In genomic region chr9:88011005-88011766, GRCh38 we compare ENCODE assay signal across 10 cellular contexts. TPM values are rescaled to one million over a fixed set of nuclear protein-coding genes. Genes with fewer than 3 reads are reported as not detected.
DNase-seq lines count a peak whose midpoint lies in the region; TF ChIP-seq lines count a peak whose summit lies in the region.
"Had no signal": no experiment of that assay in that cellular context is flagged by ENCODE, and none has a peak within 500 bp of the region (broad histone marks: within the 10 kb centered on the region; RNA-seq: fewer than 3 reads in every experiment).

No MANE protein-coding gene starts in this region.

- H3K27me3 ChIP-seq in KMS-11 (ENCODE audit: insufficient read depth, low read depth): no peaks in the 10 kb centered on the region
- no peaks in the 10 kb centered on the region for H3K27me3 ChIP-seq in right atrium auricular region
- peaks cover 0 to 15% (median 0%) of the 10 kb centered on the region in 3 donors for H3K27me3 ChIP-seq in stomach

- H3K9me3 Mint-ChIP-seq in nephron: peaks cover 3% of the 10 kb centered on the region
- H3K9me3 Mint-ChIP-seq: stimulated activated naive B cell treated with anti-CD40 and anti-IgM and Interleukin-4, amounts not matched to agents 10 μg/mL and 1 μg/mL and 100 μg/mL, for 72 hours had no signal

- no peak for TF ChIP-seq EP300 in stomach (IDR thresholded peaks at IDR 0.05)

- no peak overlapping the region for H3K27ac Mint-ChIP-seq in nephron
- H3K27ac Mint-ChIP-seq: stimulated activated naive B cell treated with anti-CD40 and anti-IgM and Interleukin-4, amounts not matched to agents 10 μg/mL and 1 μg/mL and 100 μg/mL, for 72 hours had no signal

- no peak overlapping the region for H3K9ac ChIP-seq in KMS-11

- no peaks in the 10 kb centered on the region for H4K20me1 ChIP-seq in KMS-11 (ENCODE audit: insufficient read depth)

- no peak for TF ChIP-seq POLR2A in stomach (IDR thresholded peaks at IDR 0.05)

- intact Hi-C loops in stomach (cut with DNase I; ENCODE audit: low total_unique reads): no loop called here

- H3K27ac ChIP-seq in KMS-11 (peak overlapping the region; percentile 8; the same call in 1 of the 2 replicates), right atrium auricular region (no peak overlapping the region), stomach (no peak overlapping the region)
- H3K27ac ChIP-seq: skin epidermis had no signal

- H3K4me1 Mint-ChIP-seq in nephron: peaks cover 5% of the 10 kb centered on the region

- no peak overlapping the region for H2AFZ ChIP-seq in KMS-11 (ENCODE audit: low read depth)

- TF ChIP-seq CTCF in KMS-11 (conservative IDR thresholded peaks at IDR 0.05; ENCODE audit: low read depth, low read length): peak; percentile 49
- TF ChIP-seq CTCF in nephron (IDR thresholded peaks at IDR 0.05; ENCODE audit: unreplicated experiment in 3 of 3): peak; percentile 35 to 54 (median 43)
- no peak for TF ChIP-seq CTCF in right atrium auricular region (IDR thresholded peaks at IDR 0.05)
- TF ChIP-seq CTCF in stomach (IDR thresholded peaks at IDR 0.05): peak in 2 of 7 experiments; percentile 9 to 10

- H3K4me1 ChIP-seq in KMS-11 (ENCODE audit: low read depth, poor library complexity, severe bottlenecking) (peaks cover 44% of the 10 kb centered on the region), right atrium auricular region (no peaks in the 10 kb centered on the region), stomach (no peaks in the 10 kb centered on the region)

- H3K4me3 ChIP-seq in KMS-11 (IDR thresholded peaks at IDR 0.05; ENCODE audit: insufficient read depth, low read depth, low read length) (no peak overlapping the region), right atrium auricular region (no peak overlapping the region), stomach (no peak overlapping the region)
- H3K4me3 ChIP-seq: skin epidermis had no signal

- H3K79me2 ChIP-seq in KMS-11 (ENCODE audit: insufficient read depth, low read depth): no peaks in the 10 kb centered on the region

- H3K4me3 Mint-ChIP-seq in nephron: no peak overlapping the region
- H3K4me3 Mint-ChIP-seq: stimulated activated naive B cell treated with anti-CD40 and anti-IgM and Interleukin-4, amounts not matched to agents 10 μg/mL and 1 μg/mL and 100 μg/mL, for 72 hours had no signal

- H3K36me3 Mint-ChIP-seq in nephron (ENCODE audit: low read depth): no peaks in the 10 kb centered on the region
- H3K36me3 Mint-ChIP-seq: stimulated activated naive B cell treated with anti-CD40 and anti-IgM and Interleukin-4, amounts not matched to agents 10 μg/mL and 1 μg/mL and 100 μg/mL, for 72 hours had no signal

- H3K36me3 ChIP-seq in KMS-11 (ENCODE audit: insufficient read depth): no peaks in the 10 kb centered on the region
- H3K36me3 ChIP-seq in right atrium auricular region: no peaks in the 10 kb centered on the region
- H3K36me3 ChIP-seq in stomach: no peaks in the 10 kb centered on the region

- peak overlapping the region; percentile 7; the same call in 1 of the 2 replicates for H3K4me2 ChIP-seq in KMS-11

- H3K9me3 ChIP-seq in right atrium auricular region (no peaks in the 10 kb centered on the region), stomach (peaks cover 0 to 7% (median 0%) of the 10 kb centered on the region in 4 donors)

- DNase-seq in DMS114 treated with DMSO at 0.1 percent for 48 hours (lab: John Stamatoyannopoulos, UW; ENCODE audit: unreplicated experiment): peak; percentile 21
- peak; percentile 14 for DNase-seq in dedifferentiated amniotic fluid mesenchymal stem cell (ENCODE audit: extremely low spot score)
- no peak for DNase-seq in COR-L47 (lab: John Stamatoyannopoulos, UW)
- DNase-seq in right atrium auricular region (ENCODE audit: low spot score): no peak
- DNase-seq in NCI-H2196 (lab: John Stamatoyannopoulos, UW; ENCODE audit: unreplicated experiment): no peak
- DNase-seq in stomach: no peak
- DNase-seq: stimulated activated naive B cell treated with anti-CD40 and anti-IgM and Interleukin-4, amounts not matched to agents 10 μg/mL and 1 μg/mL and 100 μg/mL, for 72 hours had no signal

- WGBS in stomach, 5 donors: 18 to 60% (median 43%) methylated on average over 3 of the region's 3 CpGs

- H3K27me3 Mint-ChIP-seq in nephron (ENCODE audit: low read depth): no peaks in the 10 kb centered on the region

RNA-seq across cellular contexts. Expression of gene CDK20, which starts 36.9 kb away (rescaled TPM):
- total RNA-seq in right atrium auricular region: 1 to 10 TPM; 4.4 to 5.2 TPM
- 10 to 100 TPM in 1 of 5 donors, 1 to 10 TPM in 4; 3.3 to 54.3 (median 5.8) TPM for total RNA-seq in stomach
- 1 to 10 TPM; 3.1 to 5.6 (median 3.1) TPM for polyA plus RNA-seq in stomach

Comparison
In these comparisons a context has a peak if more than half of its experiments do, and no peak if none do; other contexts are left out.
1. DNase-seq: peak in DMS114 treated with DMSO at 0.1 percent for 48 hours (single experiment) and dedifferentiated amniotic fluid mesenchymal stem cell (single experiment); none in COR-L47 (single experiment), right atrium auricular region (single experiment), NCI-H2196 (single experiment) and stomach (single experiment).
2. CTCF ChIP-seq: peak in KMS-11 (single experiment) and nephron (3 of 3); none in right atrium auricular region (0 of 2).